8 cellular contexts compared by ENCODE assay signal in genomic region chr7:128830231-128831177, GRCh38. TPM values are rescaled to one million over a fixed set of nuclear protein-coding genes. Genes with fewer than 3 reads are reported as not detected.
DNase-seq lines count a peak whose midpoint lies in the region; ATAC-seq and TF ChIP-seq lines count a peak whose summit lies in the region.

A gene with protein sequence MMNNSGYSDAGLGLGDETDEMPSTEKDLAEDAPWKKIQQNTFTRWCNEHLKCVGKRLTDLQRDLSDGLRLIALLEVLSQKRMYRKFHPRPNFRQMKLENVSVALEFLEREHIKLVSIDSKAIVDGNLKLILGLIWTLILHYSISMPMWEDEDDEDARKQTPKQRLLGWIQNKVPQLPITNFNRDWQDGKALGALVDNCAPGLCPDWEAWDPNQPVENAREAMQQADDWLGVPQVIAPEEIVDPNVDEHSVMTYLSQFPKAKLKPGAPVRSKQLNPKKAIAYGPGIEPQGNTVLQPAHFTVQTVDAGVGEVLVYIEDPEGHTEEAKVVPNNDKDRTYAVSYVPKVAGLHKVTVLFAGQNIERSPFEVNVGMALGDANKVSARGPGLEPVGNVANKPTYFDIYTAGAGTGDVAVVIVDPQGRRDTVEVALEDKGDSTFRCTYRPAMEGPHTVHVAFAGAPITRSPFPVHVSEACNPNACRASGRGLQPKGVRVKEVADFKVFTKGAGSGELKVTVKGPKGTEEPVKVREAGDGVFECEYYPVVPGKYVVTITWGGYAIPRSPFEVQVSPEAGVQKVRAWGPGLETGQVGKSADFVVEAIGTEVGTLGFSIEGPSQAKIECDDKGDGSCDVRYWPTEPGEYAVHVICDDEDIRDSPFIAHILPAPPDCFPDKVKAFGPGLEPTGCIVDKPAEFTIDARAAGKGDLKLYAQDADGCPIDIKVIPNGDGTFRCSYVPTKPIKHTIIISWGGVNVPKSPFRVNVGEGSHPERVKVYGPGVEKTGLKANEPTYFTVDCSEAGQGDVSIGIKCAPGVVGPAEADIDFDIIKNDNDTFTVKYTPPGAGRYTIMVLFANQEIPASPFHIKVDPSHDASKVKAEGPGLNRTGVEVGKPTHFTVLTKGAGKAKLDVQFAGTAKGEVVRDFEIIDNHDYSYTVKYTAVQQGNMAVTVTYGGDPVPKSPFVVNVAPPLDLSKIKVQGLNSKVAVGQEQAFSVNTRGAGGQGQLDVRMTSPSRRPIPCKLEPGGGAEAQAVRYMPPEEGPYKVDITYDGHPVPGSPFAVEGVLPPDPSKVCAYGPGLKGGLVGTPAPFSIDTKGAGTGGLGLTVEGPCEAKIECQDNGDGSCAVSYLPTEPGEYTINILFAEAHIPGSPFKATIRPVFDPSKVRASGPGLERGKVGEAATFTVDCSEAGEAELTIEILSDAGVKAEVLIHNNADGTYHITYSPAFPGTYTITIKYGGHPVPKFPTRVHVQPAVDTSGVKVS (N-terminal part only) (plus strand): TSS chr7:128830406. CDS start chr7:128830638, 232 bp downstream.

- peak within 1 kb of the TSS; percentile 33; the same call in 1 of the 2 replicates for H3K4me2 ChIP-seq in OCI-LY7 (ENCODE audit: low read length)

- no peaks in the 10 kb centered on the region for H4K20me1 ChIP-seq in OCI-LY7 (ENCODE audit: insufficient read depth, low read length)

- H3K27me3 ChIP-seq in right atrium auricular region = no peaks in the 10 kb centered on the region
- peaks cover 12% of the 10 kb centered on the region for H3K27me3 ChIP-seq in rectal smooth muscle tissue (ENCODE audit: control insufficient read depth, insufficient read depth, low read length)

- peak within 1 kb of the TSS; percentile 80 for H3K9ac ChIP-seq in rectal smooth muscle tissue (ENCODE audit: low read length)

- DNase-seq in DMS53 (lab: John Stamatoyannopoulos, UW) (peak; percentile 72), OCI-LY7 (ENCODE audit: low spot score) (no peak), amniotic stem cell (lab: John Stamatoyannopoulos, UW) (peak; percentile 66), right atrium auricular region (ENCODE audit: low spot score) (no peak), activated gamma-delta T cell treated with Interleukin-2 at 50 U/mL for 16 hours (no peak), cortex of kidney (lab: John Stamatoyannopoulos, UW) (no peak)

- H3K9me2 ChIP-seq in OCI-LY7 (ENCODE audit: insufficient read depth, low read length) = no peaks in the 10 kb centered on the region

- H2AFZ ChIP-seq in OCI-LY7 (ENCODE audit: low read length) = 0 out of 2 replicates have a peak within 1 kb of the TSS, but pooled peaks have one; percentile 48

- POLR2A ChIA-PET in OCI-LY7 (lab: Charles Lee) = interaction anchor here (0.5 kb wide), 1 partner anchor 1121 kb away, joined by 3 read pairs; no protein-coding TSS in a partner anchor

- CTCF ChIA-PET in OCI-LY7 (lab: Charles Lee; ENCODE audit: unreplicated experiment) = no interaction called here

- H3K27ac ChIP-seq in OCI-LY7 (ENCODE audit: low read depth, low read length, poor library complexity, severe bottlenecking) (no peak within 1 kb of the TSS), right atrium auricular region (peak within 1 kb of the TSS; percentile 93 to 99), rectal smooth muscle tissue (ENCODE audit: low read depth, low read length) (peak within 1 kb of the TSS; percentile 98)

- H3K4me3 ChIP-seq in OCI-LY7 (ENCODE audit: low read depth, low read length, poor library complexity, severe bottlenecking) (no peak within 1 kb of the TSS), right atrium auricular region (peak within 1 kb of the TSS; percentile 62 to 77), rectal smooth muscle tissue (ENCODE audit: low read length) (peak within 1 kb of the TSS; percentile 83)

- H3K36me3 ChIP-seq in OCI-LY7 (ENCODE audit: insufficient read depth, low read length) (no peaks in the 10 kb centered on the region), right atrium auricular region (peaks cover 10% of the 10 kb centered on the region), rectal smooth muscle tissue (ENCODE audit: control insufficient read depth, insufficient read depth, low read length) (no peaks in the 10 kb centered on the region)

- H3K9me3 ChIP-seq in OCI-LY7 (ENCODE audit: low read length) (no peaks in the 10 kb centered on the region), right atrium auricular region (no peaks in the 10 kb centered on the region)

- intact Hi-C loops in OCI-LY7 (cut with micrococcal nuclease; ENCODE audit: unreplicated experiment) = no loop called here

- H3K79me2 ChIP-seq in OCI-LY7 (ENCODE audit: insufficient read depth, low read depth, low read length) = no peaks in the 10 kb centered on the region

- H3K4me1 ChIP-seq in OCI-LY7 (ENCODE audit: insufficient read depth, low read length, poor library complexity, severe bottlenecking) = peaks cover 14% of the 10 kb centered on the region
- H3K4me1 ChIP-seq in right atrium auricular region = peaks cover 0 to 70% of the 10 kb centered on the region in 2 donors
- peaks cover 43% of the 10 kb centered on the region for H3K4me1 ChIP-seq in rectal smooth muscle tissue (ENCODE audit: control insufficient read depth, insufficient read depth, low read length)

- no peak for ATAC-seq in GM19035 (IDR thresholded peaks at IDR 0.05; ENCODE audit: unreplicated experiment)

- no peak for TF ChIP-seq CTCF in OCI-LY7 (conservative IDR thresholded peaks at IDR 0.05; ENCODE audit: low read length)
- TF ChIP-seq CTCF in right atrium auricular region (IDR thresholded peaks at IDR 0.05) = no peak

- no TSS peak for BruUV-seq in OCI-LY7 (replicated peaks; lab: Mats Ljungman, UMichigan)

RNA-seq across cellular contexts. Expression of the gene that starts here (rescaled TPM):
- 0.03 and 0.05 TPM in 2 replicates for total RNA-seq in OCI-LY7 (2014; rRNA removed; shearing (Covaris generic))
- total RNA-seq in OCI-LY7 (2022) = 0.06 TPM in 2 replicates
- 100 to 1,000 TPM; 215 to 646 TPM for total RNA-seq in right atrium auricular region

Comparison
In these comparisons a context has a peak if more than half of its experiments do, and no peak if none do; other contexts are left out.
1. RNA of the gene that starts here (total RNA-seq): 215 to 646 TPM in right atrium auricular region; 0.03 to 0.06 TPM in OCI-LY7; every median in the first group is over 100 times any median in the second.
2. DNase-seq: peak in DMS53 (single experiment) and amniotic stem cell (single experiment); none in OCI-LY7 (single experiment), right atrium auricular region (single experiment), activated gamma-delta T cell treated with Interleukin-2 at 50 U/mL for 16 hours (single experiment) and cortex of kidney (single experiment).